8 cellular contexts compared by ENCODE assay signal in the genomic region with DNA sequence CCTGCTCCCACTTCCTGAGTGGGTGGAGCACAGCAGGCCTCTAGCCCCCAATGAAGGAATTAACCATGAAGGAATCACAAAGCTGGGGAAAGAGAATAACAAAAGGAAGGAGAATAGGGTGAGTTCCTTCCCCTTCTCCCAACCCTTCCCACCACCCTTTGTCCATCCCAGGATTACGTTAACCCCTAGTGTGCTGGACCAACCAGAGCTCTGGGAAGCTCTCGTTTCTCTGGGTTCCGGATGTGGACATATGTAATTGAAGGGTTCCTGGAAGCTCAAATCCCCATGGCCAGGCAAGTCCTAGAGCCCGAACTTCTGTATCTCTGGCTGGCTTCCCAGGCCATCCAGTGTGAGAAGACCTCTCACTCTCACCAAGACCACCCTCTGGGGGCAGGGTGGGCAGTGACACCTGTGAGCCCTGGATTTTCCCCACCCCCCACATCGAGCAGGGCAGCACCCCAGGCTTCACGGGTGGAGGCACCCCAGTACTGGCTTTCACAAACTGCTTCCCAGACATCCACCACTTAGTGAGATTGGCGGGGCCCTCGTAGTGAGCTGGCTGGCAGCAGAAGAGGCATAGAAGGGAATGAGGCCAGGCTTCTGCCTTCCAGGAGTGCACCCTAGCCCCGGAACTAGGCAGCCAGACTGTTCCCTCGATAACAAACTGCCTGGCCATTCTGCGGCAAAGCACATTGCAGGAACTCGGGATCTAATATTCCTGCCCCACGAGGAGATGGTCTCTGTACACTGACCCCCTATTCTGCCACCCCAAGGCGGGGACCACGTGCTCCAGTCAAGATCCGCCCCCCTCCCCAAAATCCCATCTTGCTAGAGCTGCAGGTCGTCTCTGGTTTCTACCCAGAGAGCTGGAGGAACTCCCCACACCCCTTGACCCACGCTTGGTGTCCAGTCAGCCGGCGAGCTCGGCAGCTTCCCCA. TPM values are rescaled to one million over a fixed set of nuclear protein-coding genes. Genes with fewer than 3 reads are reported as not detected.
DNase-seq lines count a peak whose midpoint lies in the region; ATAC-seq and TF ChIP-seq lines count a peak whose summit lies in the region.

No MANE protein-coding gene starts in this region.

- peak overlapping the region; percentile 78 to 96 (median 85) for H3K4me3 ChIP-seq in heart left ventricle
- H3K4me3 ChIP-seq in body of pancreas = peak overlapping the region; percentile 75 to 99
- H3K4me3 ChIP-seq in lung = peak overlapping the region; percentile 55
- peak overlapping the region; percentile 83 for H3K4me3 ChIP-seq in upper lobe of right lung

- H3K27me3 ChIP-seq in heart left ventricle (peaks cover 0 to 10% (median 0%) of the 10 kb centered on the region in 9 donors), body of pancreas (no peaks in the 10 kb centered on the region), lung (ENCODE audit: control insufficient read depth, insufficient read depth) (no peaks in the 10 kb centered on the region), upper lobe of right lung (no peaks in the 10 kb centered on the region)

- ATAC-seq in heart left ventricle = no peak
- ATAC-seq in left ventricle myocardium superior = no peak
- ATAC-seq in body of pancreas = no peak
- ATAC-seq in lung (ENCODE audit: insufficient read depth, low FRiP score) = no peak
- no peak for ATAC-seq in upper lobe of right lung
- no peak for ATAC-seq in GM19467 (IDR thresholded peaks at IDR 0.05; ENCODE audit: unreplicated experiment)

- H3K9me3 ChIP-seq in heart left ventricle = no peaks in the 10 kb centered on the region
- no peaks in the 10 kb centered on the region for H3K9me3 ChIP-seq in body of pancreas
- H3K9me3 ChIP-seq in lung (ENCODE audit: control insufficient read depth in 2 of 2, insufficient read depth in 1 of 2, low read length in 1 of 2) = no peaks in the 10 kb centered on the region
- H3K9me3 ChIP-seq in upper lobe of right lung = no peaks in the 10 kb centered on the region

- H3K36me3 ChIP-seq in heart left ventricle (no peaks in the 10 kb centered on the region), body of pancreas (replicated peaks in 1 of 2; ENCODE audit: insufficient read depth in 1 of 2, low read depth in 2 of 2) (no peaks in the 10 kb centered on the region), lung (ENCODE audit: control insufficient read depth in 2 of 2, insufficient read depth in 2 of 2, low read length in 2 of 2) (no peaks in the 10 kb centered on the region), upper lobe of right lung (no peaks in the 10 kb centered on the region)

- no peak overlapping the region for H3K27ac ChIP-seq in heart left ventricle
- peak overlapping the region in 3 of 4 donors; percentile 89 to 95 (median 90) for H3K27ac ChIP-seq in body of pancreas
- no peak overlapping the region for H3K27ac ChIP-seq in lung (ENCODE audit: low read depth in 1 of 2, low read length in 1 of 2)
- no peak overlapping the region for H3K27ac ChIP-seq in upper lobe of right lung

- peak in 1 of 5 donors; percentile 42 for DNase-seq in heart left ventricle
- no peak for DNase-seq in left ventricle myocardium superior
- peak in 3 of 4 donors; percentile 22 to 43 (median 37) for DNase-seq in body of pancreas
- DNase-seq in lung (ENCODE audit: low spot score) = no peak
- DNase-seq in upper lobe of right lung = no peak
- DNase-seq in NCI-H345 treated with DMSO at 0.1 percent for 48 hours (lab: John Stamatoyannopoulos, UW; ENCODE audit: unreplicated experiment) = no peak
- no peak for DNase-seq in stimulated activated CD4-positive, alpha-beta T cell treated with anti-CD3 and anti-CD28 coated beads, Interleukin-12 subunit alpha, Interleukin-12 subunit beta, amount 100 ng/mL, for 4 hours

- TF ChIP-seq POLR2A in heart left ventricle (IDR thresholded peaks at IDR 0.05) (no peak), body of pancreas (IDR thresholded peaks at IDR 0.05) (no peak)

- WGBS in heart left ventricle, 4 donors = 17 to 38% (median 27%) methylated on average over 8 to 21 of the region's 21 CpGs
- WGBS in body of pancreas, 2 donors = 7 to 17% methylated on average over 16 to 21 of the region's 21 CpGs
- 18 to 24% methylated on average over 21 of the region's 21 CpGs for WGBS in lung, 2 donors

- intact Hi-C loops in heart left ventricle (cut with DNase I) (loop anchor here in 9 of 10 donors (1.0 to 10.0 kb wide), 9 partner anchors 40 to 380 kb away; no protein-coding TSS in a partner anchor), left ventricle myocardium superior (cut with micrococcal nuclease) (no loop called here), body of pancreas (cut with DNase I) (no loop called here), upper lobe of right lung (cut with DNase I) (loop anchor here (10.0 kb wide), 1 partner anchor 52 kb away; no protein-coding TSS in a partner anchor)

- peaks cover 0 to 34% (median 25%) of the 10 kb centered on the region in 12 donors for H3K4me1 ChIP-seq in heart left ventricle
- peaks cover 55% of the 10 kb centered on the region for H3K4me1 ChIP-seq in body of pancreas
- H3K4me1 ChIP-seq in lung (ENCODE audit: control insufficient read depth in 2 of 2, insufficient read depth in 2 of 2, low read length in 2 of 2) = peaks cover 0 to 7% of the 10 kb centered on the region in 2 donors
- H3K4me1 ChIP-seq in upper lobe of right lung = peaks cover 25% of the 10 kb centered on the region

- TF ChIP-seq CTCF in heart left ventricle (IDR thresholded peaks at IDR 0.05) (no peak), body of pancreas (IDR thresholded peaks at IDR 0.05) (no peak), lung (IDR thresholded peaks at IDR 0.05; ENCODE audit: control extremely low read depth, extremely low read depth) (no peak), upper lobe of right lung (IDR thresholded peaks at IDR 0.05) (no peak)

RNA-seq across cellular contexts. Expression of gene NECTIN1, which starts 2.1 kb away (rescaled TPM):
- 10 to 100 TPM in 8 of 9 donors, 1 to 10 TPM in 1; 7.2 to 28.6 (median 19.5) TPM for total RNA-seq in heart left ventricle
- polyA plus RNA-seq in heart left ventricle = 10 to 100 TPM in 1 of 2 donors, 1 to 10 TPM in 1; 5.8 to 18.5 TPM
- 20.6 TPM for total RNA-seq in left ventricle myocardium superior
- total RNA-seq in body of pancreas = 10 to 100 TPM in 1 of 2 donors, 1 to 10 TPM in 1; 7.3 to 31.6 TPM
- 10 to 100 TPM in 1 of 2 donors, 1 to 10 TPM in 1; 8.6 to 18.3 TPM for total RNA-seq in lung
- polyA plus RNA-seq in lung = 1 to 10 TPM; 4.7 to 6.1 TPM
- total RNA-seq in upper lobe of right lung = 10.4 TPM

Comparison
In these comparisons a context has a peak if more than half of its experiments do, and no peak if none do; other contexts are left out.
1. intact Hi-C loops: an anchor here in heart left ventricle (1.0 to 10.0 kb wide) and upper lobe of right lung (10.0 kb wide); none called in left ventricle myocardium superior and body of pancreas.
2. DNase-seq: peak in body of pancreas (3 of 4); none in left ventricle myocardium superior (single experiment), lung (single experiment), upper lobe of right lung (single experiment), NCI-H345 treated with DMSO at 0.1 percent for 48 hours (single experiment) and stimulated activated CD4-positive, alpha-beta T cell treated with anti-CD3 and anti-CD28 coated beads, Interleukin-12 subunit alpha, Interleukin-12 subunit beta, amount 100 ng/mL, for 4 hours (single experiment).
3. H3K27ac ChIP-seq: peak in body of pancreas (3 of 4); none in heart left ventricle (0 of 12), lung (0 of 2) and upper lobe of right lung (single experiment).
4. Peak in every context shown above with its lines, with median percentiles within 50 percentile points of each other: H3K4me3 ChIP-seq.